ENCODE assay signal across 1 cellular context in the genomic region with DNA sequence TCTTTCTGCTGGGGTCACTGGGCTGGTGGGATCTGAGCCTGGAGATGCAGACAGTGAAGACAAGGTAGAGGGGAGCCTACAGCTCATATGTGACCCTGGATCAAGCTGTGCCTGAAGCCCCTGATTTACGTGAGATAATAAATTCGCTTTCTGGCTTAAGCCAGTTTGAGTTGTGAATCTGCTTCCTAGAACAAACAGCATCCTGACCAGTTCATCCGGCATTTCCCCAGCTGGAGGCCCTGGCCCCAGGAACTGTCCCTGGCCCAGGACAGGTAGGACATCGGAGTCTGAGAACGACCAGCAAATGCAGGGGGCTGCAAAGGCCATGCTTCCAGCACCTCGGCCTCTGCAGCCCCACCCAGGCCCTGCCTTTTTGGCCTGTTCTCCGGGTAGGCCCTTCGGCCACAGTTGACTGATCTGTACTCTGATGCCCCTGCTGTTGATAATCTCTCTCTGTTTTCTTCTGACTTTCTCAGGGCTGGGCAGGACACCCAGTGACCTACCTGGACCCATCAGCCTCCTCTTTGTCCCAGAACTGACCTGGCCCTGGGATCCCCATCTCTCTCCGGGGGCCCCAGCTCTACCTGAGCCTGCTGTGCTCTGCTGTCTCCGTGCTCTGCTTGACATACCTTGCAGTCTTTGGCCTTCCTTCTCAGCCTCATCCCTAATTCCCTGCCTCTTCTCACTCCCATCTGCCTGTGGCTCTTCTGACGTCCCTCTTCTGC.
TF ChIP-seq lines count a peak whose summit lies in the region.

No MANE protein-coding gene starts in this region.

TF ChIP-seq in HepG2, 621 proteins besides CTCF, POLR2A, EP300 and RAD21 (continued from another document):
- TF ChIP-seq, protein P1, sequence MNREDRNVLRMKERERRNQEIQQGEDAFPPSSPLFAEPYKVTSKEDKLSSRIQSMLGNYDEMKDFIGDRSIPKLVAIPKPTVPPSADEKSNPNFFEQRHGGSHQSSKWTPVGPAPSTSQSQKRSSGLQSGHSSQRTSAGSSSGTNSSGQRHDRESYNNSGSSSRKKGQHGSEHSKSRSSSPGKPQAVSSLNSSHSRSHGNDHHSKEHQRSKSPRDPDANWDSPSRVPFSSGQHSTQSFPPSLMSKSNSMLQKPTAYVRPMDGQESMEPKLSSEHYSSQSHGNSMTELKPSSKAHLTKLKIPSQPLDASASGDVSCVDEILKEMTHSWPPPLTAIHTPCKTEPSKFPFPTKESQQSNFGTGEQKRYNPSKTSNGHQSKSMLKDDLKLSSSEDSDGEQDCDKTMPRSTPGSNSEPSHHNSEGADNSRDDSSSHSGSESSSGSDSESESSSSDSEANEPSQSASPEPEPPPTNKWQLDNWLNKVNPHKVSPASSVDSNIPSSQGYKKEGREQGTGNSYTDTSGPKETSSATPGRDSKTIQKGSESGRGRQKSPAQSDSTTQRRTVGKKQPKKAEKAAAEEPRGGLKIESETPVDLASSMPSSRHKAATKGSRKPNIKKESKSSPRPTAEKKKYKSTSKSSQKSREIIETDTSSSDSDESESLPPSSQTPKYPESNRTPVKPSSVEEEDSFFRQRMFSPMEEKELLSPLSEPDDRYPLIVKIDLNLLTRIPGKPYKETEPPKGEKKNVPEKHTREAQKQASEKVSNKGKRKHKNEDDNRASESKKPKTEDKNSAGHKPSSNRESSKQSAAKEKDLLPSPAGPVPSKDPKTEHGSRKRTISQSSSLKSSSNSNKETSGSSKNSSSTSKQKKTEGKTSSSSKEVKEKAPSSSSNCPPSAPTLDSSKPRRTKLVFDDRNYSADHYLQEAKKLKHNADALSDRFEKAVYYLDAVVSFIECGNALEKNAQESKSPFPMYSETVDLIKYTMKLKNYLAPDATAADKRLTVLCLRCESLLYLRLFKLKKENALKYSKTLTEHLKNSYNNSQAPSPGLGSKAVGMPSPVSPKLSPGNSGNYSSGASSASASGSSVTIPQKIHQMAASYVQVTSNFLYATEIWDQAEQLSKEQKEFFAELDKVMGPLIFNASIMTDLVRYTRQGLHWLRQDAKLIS (CRISPR knock-in tag; IDR thresholded peaks at IDR 0.05), result 0 out of 2 replicates have a peak, but pooled peaks have one; percentile 10
- TF ChIP-seq ZNF251 (CRISPR knock-in tag; IDR thresholded peaks at IDR 0.05) (no peak), ZNF431 (CRISPR knock-in tag; IDR thresholded peaks at IDR 0.05; ENCODE audit: borderline replicate concordance, low read depth) (0 out of 2 replicates have a peak, but pooled peaks have one; percentile 25), ZNF224 (CRISPR knock-in tag; IDR thresholded peaks at IDR 0.05) (0 out of 2 replicates have a peak, but pooled peaks have one; percentile 7), MTF2 (CRISPR knock-in tag; IDR thresholded peaks at IDR 0.05; ENCODE audit: borderline replicate concordance) (no peak), ZNF354B (CRISPR knock-in tag; IDR thresholded peaks at IDR 0.05) (no peak), SMAD1 (CRISPR knock-in tag; IDR thresholded peaks at IDR 0.05; ENCODE audit: borderline replicate concordance, low read depth) (no peak), LCORL (IDR thresholded peaks at IDR 0.05) (no peak), LCORL (CRISPR knock-in tag; IDR thresholded peaks at IDR 0.05) (0 out of 2 replicates have a peak, but pooled peaks have one; percentile 24), NCOA2 (CRISPR knock-in tag; IDR thresholded peaks at IDR 0.05) (no peak), HOXA3 (CRISPR knock-in tag; IDR thresholded peaks at IDR 0.05) (no peak), NFIC (IDR thresholded peaks at IDR 0.05; ENCODE audit: low read length) (0 out of 2 replicates have a peak, but pooled peaks have one; percentile 18), RBFOX2 (IDR thresholded peaks at IDR 0.05; ENCODE audit: low read depth, low read length) (peak; percentile 88), TAF1 (CRISPR knock-in tag; IDR thresholded peaks at IDR 0.05) (peak; percentile 41; the same call in 1 of the 2 replicates), ZFX (CRISPR knock-in tag; IDR thresholded peaks at IDR 0.05; ENCODE audit: low read depth) (peak; percentile 34; the same call in 1 of the 2 replicates), FOXO1 (CRISPR knock-in tag; IDR thresholded peaks at IDR 0.05) (no peak), KLF9 (CRISPR knock-in tag; IDR thresholded peaks at IDR 0.05; ENCODE audit: low read depth) (no peak), ZBTB7B (CRISPR knock-in tag; IDR thresholded peaks at IDR 0.05) (no peak), PHF21A (CRISPR knock-in tag; IDR thresholded peaks at IDR 0.05) (peak; percentile 47; the same call in 1 of the 2 replicates)
- TF ChIP-seq, protein P2, sequence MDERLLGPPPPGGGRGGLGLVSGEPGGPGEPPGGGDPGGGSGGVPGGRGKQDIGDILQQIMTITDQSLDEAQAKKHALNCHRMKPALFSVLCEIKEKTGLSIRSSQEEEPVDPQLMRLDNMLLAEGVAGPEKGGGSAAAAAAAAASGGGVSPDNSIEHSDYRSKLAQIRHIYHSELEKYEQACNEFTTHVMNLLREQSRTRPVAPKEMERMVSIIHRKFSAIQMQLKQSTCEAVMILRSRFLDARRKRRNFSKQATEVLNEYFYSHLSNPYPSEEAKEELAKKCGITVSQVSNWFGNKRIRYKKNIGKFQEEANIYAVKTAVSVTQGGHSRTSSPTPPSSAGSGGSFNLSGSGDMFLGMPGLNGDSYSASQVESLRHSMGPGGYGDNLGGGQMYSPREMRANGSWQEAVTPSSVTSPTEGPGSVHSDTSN (CRISPR knock-in tag; IDR thresholded peaks at IDR 0.05), result no peak
- TF ChIP-seq, protein P3, sequence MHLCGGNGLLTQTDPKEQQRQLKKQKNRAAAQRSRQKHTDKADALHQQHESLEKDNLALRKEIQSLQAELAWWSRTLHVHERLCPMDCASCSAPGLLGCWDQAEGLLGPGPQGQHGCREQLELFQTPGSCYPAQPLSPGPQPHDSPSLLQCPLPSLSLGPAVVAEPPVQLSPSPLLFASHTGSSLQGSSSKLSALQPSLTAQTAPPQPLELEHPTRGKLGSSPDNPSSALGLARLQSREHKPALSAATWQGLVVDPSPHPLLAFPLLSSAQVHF (CRISPR knock-in tag; IDR thresholded peaks at IDR 0.05), result no peak
- TF ChIP-seq, protein P4, sequence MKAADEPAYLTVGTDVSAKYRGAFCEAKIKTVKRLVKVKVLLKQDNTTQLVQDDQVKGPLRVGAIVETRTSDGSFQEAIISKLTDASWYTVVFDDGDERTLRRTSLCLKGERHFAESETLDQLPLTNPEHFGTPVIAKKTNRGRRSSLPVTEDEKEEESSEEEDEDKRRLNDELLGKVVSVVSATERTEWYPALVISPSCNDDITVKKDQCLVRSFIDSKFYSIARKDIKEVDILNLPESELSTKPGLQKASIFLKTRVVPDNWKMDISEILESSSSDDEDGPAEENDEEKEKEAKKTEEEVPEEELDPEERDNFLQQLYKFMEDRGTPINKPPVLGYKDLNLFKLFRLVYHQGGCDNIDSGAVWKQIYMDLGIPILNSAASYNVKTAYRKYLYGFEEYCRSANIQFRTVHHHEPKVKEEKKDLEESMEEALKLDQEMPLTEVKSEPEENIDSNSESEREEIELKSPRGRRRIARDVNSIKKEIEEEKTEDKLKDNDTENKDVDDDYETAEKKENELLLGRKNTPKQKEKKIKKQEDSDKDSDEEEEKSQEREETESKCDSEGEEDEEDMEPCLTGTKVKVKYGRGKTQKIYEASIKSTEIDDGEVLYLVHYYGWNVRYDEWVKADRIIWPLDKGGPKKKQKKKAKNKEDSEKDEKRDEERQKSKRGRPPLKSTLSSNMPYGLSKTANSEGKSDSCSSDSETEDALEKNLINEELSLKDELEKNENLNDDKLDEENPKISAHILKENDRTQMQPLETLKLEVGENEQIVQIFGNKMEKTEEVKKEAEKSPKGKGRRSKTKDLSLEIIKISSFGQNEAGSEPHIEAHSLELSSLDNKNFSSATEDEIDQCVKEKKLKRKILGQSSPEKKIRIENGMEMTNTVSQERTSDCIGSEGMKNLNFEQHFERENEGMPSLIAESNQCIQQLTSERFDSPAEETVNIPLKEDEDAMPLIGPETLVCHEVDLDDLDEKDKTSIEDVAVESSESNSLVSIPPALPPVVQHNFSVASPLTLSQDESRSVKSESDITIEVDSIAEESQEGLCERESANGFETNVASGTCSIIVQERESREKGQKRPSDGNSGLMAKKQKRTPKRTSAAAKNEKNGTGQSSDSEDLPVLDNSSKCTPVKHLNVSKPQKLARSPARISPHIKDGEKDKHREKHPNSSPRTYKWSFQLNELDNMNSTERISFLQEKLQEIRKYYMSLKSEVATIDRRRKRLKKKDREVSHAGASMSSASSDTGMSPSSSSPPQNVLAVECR (CRISPR knock-in tag; IDR thresholded peaks at IDR 0.05; ENCODE audit: borderline replicate concordance), result 0 out of 2 replicates have a peak, but pooled peaks have one; percentile 28
- TF ChIP-seq, protein P5, sequence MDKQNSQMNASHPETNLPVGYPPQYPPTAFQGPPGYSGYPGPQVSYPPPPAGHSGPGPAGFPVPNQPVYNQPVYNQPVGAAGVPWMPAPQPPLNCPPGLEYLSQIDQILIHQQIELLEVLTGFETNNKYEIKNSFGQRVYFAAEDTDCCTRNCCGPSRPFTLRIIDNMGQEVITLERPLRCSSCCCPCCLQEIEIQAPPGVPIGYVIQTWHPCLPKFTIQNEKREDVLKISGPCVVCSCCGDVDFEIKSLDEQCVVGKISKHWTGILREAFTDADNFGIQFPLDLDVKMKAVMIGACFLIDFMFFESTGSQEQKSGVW (CRISPR knock-in tag; IDR thresholded peaks at IDR 0.05; ENCODE audit: borderline replicate concordance), result peak; percentile 51; the same call in 1 of the 2 replicates
- TF ChIP-seq, protein P6, sequence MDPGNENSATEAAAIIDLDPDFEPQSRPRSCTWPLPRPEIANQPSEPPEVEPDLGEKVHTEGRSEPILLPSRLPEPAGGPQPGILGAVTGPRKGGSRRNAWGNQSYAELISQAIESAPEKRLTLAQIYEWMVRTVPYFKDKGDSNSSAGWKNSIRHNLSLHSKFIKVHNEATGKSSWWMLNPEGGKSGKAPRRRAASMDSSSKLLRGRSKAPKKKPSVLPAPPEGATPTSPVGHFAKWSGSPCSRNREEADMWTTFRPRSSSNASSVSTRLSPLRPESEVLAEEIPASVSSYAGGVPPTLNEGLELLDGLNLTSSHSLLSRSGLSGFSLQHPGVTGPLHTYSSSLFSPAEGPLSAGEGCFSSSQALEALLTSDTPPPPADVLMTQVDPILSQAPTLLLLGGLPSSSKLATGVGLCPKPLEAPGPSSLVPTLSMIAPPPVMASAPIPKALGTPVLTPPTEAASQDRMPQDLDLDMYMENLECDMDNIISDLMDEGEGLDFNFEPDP (CRISPR knock-in tag; conservative IDR thresholded peaks at IDR 0.05), result 0 out of 2 replicates have a peak, but pooled peaks have one; percentile 66
- TF ChIP-seq, protein P7, sequence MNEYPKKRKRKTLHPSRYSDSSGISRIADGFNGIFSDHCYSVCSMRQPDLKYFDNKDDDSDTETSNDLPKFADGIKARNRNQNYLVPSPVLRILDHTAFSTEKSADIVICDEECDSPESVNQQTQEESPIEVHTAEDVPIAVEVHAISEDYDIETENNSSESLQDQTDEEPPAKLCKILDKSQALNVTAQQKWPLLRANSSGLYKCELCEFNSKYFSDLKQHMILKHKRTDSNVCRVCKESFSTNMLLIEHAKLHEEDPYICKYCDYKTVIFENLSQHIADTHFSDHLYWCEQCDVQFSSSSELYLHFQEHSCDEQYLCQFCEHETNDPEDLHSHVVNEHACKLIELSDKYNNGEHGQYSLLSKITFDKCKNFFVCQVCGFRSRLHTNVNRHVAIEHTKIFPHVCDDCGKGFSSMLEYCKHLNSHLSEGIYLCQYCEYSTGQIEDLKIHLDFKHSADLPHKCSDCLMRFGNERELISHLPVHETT (CRISPR knock-in tag; conservative IDR thresholded peaks at IDR 0.05), result no peak
- TF ChIP-seq, protein P8, sequence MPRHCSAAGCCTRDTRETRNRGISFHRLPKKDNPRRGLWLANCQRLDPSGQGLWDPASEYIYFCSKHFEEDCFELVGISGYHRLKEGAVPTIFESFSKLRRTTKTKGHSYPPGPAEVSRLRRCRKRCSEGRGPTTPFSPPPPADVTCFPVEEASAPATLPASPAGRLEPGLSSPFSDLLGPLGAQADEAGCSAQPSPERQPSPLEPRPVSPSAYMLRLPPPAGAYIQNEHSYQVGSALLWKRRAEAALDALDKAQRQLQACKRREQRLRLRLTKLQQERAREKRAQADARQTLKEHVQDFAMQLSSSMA (CRISPR knock-in tag; IDR thresholded peaks at IDR 0.05), result 0 out of 2 replicates have a peak, but pooled peaks have one; percentile 48
- TF ChIP-seq, protein P9, sequence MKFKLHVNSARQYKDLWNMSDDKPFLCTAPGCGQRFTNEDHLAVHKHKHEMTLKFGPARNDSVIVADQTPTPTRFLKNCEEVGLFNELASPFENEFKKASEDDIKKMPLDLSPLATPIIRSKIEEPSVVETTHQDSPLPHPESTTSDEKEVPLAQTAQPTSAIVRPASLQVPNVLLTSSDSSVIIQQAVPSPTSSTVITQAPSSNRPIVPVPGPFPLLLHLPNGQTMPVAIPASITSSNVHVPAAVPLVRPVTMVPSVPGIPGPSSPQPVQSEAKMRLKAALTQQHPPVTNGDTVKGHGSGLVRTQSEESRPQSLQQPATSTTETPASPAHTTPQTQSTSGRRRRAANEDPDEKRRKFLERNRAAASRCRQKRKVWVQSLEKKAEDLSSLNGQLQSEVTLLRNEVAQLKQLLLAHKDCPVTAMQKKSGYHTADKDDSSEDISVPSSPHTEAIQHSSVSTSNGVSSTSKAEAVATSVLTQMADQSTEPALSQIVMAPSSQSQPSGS (CRISPR knock-in tag; IDR thresholded peaks at IDR 0.05), result 0 out of 2 replicates have a peak, but pooled peaks have one; percentile 26
- TF ChIP-seq, protein P10, sequence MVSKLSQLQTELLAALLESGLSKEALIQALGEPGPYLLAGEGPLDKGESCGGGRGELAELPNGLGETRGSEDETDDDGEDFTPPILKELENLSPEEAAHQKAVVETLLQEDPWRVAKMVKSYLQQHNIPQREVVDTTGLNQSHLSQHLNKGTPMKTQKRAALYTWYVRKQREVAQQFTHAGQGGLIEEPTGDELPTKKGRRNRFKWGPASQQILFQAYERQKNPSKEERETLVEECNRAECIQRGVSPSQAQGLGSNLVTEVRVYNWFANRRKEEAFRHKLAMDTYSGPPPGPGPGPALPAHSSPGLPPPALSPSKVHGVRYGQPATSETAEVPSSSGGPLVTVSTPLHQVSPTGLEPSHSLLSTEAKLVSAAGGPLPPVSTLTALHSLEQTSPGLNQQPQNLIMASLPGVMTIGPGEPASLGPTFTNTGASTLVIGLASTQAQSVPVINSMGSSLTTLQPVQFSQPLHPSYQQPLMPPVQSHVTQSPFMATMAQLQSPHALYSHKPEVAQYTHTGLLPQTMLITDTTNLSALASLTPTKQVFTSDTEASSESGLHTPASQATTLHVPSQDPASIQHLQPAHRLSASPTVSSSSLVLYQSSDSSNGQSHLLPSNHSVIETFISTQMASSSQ (IDR thresholded peaks at IDR 0.05; ENCODE audit: low read depth), result no peak
- TF ChIP-seq, protein P10 (CRISPR knock-in tag; IDR thresholded peaks at IDR 0.05; ENCODE audit: borderline replicate concordance), result no peak
